ENCODE assay signal across 15 cellular contexts in genomic region chr20:24506146-24506545, GRCh38. TPM values are rescaled to one million over a fixed set of nuclear protein-coding genes. Genes with fewer than 3 reads are reported as not detected.
DNase-seq lines count a peak whose midpoint lies in the region; ATAC-seq and TF ChIP-seq lines count a peak whose summit lies in the region.
"Had no signal": no experiment of that assay in that cellular context is flagged by ENCODE, and none has a peak within 500 bp of the region (broad histone marks: within the 10 kb centered on the region; RNA-seq: fewer than 3 reads in every experiment).

No MANE protein-coding gene starts in this region.

- no peak for ATAC-seq in right cardiac atrium
- ATAC-seq in heart left ventricle = no peak
- ATAC-seq in HG03469 (IDR thresholded peaks at IDR 0.05; ENCODE audit: unreplicated experiment) = no peak
- ATAC-seq in T-helper 17 cell = no peak

- no peaks in the 10 kb centered on the region for H3K36me3 Mint-ChIP-seq in T-helper 17 cell (ENCODE audit: low read depth)
- H3K36me3 Mint-ChIP-seq: CD4-positive, alpha-beta memory T cell had no signal

- H3K4me3 Mint-ChIP-seq in T-helper 17 cell = no peak overlapping the region
- H3K4me3 Mint-ChIP-seq: CD4-positive, alpha-beta memory T cell had no signal

- H3K9me3 ChIP-seq in right cardiac atrium (ENCODE audit: control insufficient read depth, low read length) (no peaks in the 10 kb centered on the region), heart left ventricle (no peaks in the 10 kb centered on the region), colonic mucosa (no peaks in the 10 kb centered on the region), T-helper 17 cell (ENCODE audit: control insufficient read depth, low read length, poor library complexity, severe bottlenecking) (no peaks in the 10 kb centered on the region)

- H3K27me3 ChIP-seq in right cardiac atrium (ENCODE audit: control insufficient read depth, insufficient read depth) = no peaks in the 10 kb centered on the region
- no peaks in the 10 kb centered on the region for H3K27me3 ChIP-seq in heart left ventricle
- H3K27me3 ChIP-seq in colonic mucosa = no peaks in the 10 kb centered on the region

- 69% methylated on average over 3 of the region's 3 CpGs for WGBS in right cardiac atrium
- 43 to 55% (median 47%) methylated on average over 3 of the region's 3 CpGs for WGBS in heart left ventricle, 4 donors

- TF ChIP-seq POLR2A in heart left ventricle (IDR thresholded peaks at IDR 0.05) = no peak

- peaks cover 8% of the 10 kb centered on the region for H3K4me1 ChIP-seq in right cardiac atrium (ENCODE audit: control insufficient read depth, insufficient read depth, low read length)
- peaks cover 0 to 59% (median 15%) of the 10 kb centered on the region in 12 donors for H3K4me1 ChIP-seq in heart left ventricle
- no peaks in the 10 kb centered on the region for H3K4me1 ChIP-seq in colonic mucosa

- TF ChIP-seq CTCF in heart left ventricle (IDR thresholded peaks at IDR 0.05) = no peak
- no peak for TF ChIP-seq CTCF in colonic mucosa (IDR thresholded peaks at IDR 0.05)

- intact Hi-C loops in right cardiac atrium (cut with DNase I) = no loop called here
- intact Hi-C loops in heart left ventricle (cut with DNase I) = loop anchor here in 1 of 10 donors (10.0 kb wide), 1 partner anchor 129 kb away; no protein-coding TSS in a partner anchor
- intact Hi-C loops in colonic mucosa (cut with DNase I) = no loop called here

- H3K36me3 ChIP-seq in heart left ventricle (no peaks in the 10 kb centered on the region), colonic mucosa (no peaks in the 10 kb centered on the region)

- H3K4me3 ChIP-seq in right cardiac atrium (ENCODE audit: low read length) (no peak overlapping the region), heart left ventricle (no peak overlapping the region), colonic mucosa (no peak overlapping the region)

- DNase-seq in right cardiac atrium (no peak), heart left ventricle (no peak), colonic mucosa (peak; percentile 8), T-helper 17 cell (no peak)
- DNase-seq: Calu3; CD4-positive, alpha-beta memory T cell; COR-L47; DMS53; DMS79 treated with DMSO at 0.1 percent for 48 hours; GF-D8; GOT3; HCEC 1CT had no signal

- H3K27ac Mint-ChIP-seq in T-helper 17 cell = no peak overlapping the region
- H3K27ac Mint-ChIP-seq: CD4-positive, alpha-beta memory T cell had no signal

- H3K27ac ChIP-seq in right cardiac atrium (ENCODE audit: low read length) (peak overlapping the region; percentile 71), heart left ventricle (peak overlapping the region in 3 of 12 donors; percentile 1 to 95 (median 92)), colonic mucosa (no peak overlapping the region), temporal lobe (ENCODE audit: low read depth, low read length) (peak overlapping the region; percentile 53)

- H3K9ac ChIP-seq in colonic mucosa (ENCODE audit: low read depth in 2 of 2, low read length in 2 of 2) = no peak overlapping the region

- H3K4me1 Mint-ChIP-seq in T-helper 17 cell = no peaks in the 10 kb centered on the region
- H3K4me1 Mint-ChIP-seq: CD4-positive, alpha-beta memory T cell had no signal

- H3K27me3 Mint-ChIP-seq in T-helper 17 cell = peaks cover 61% of the 10 kb centered on the region

RNA-seq across cellular contexts. Expression of gene SYNDIG1, which starts 36.7 kb away (rescaled TPM):
- total RNA-seq in right cardiac atrium (10 to 100 TPM; 26.3 to 38.6 (median 33.3) TPM), heart left ventricle (10 to 100 TPM; 14.1 to 41.8 (median 24.2) TPM), colonic mucosa (under 1 TPM; 0.10 to 0.19 TPM), temporal lobe (16.7 TPM), T-helper 17 cell (not detected)
- polyA plus RNA-seq in right cardiac atrium (34.8 TPM), heart left ventricle (10 to 100 TPM in 1 of 2 donors, 1 to 10 TPM in 1; 8.4 to 21.7 TPM)
- total RNA-seq: Calu3; CD4-positive, alpha-beta memory T cell; G401 had no signal
- polyA plus RNA-seq: CD4-positive, alpha-beta memory T cell had no signal

Comparison
In these comparisons a context has a peak if more than half of its experiments do, and no peak if none do; other contexts are left out.
1. RNA of gene SYNDIG1, which starts 36.7 kb away (total RNA-seq): 26.3 to 38.6 TPM in right cardiac atrium, 14.1 to 41.8 TPM in heart left ventricle and 16.7 TPM in temporal lobe (single experiment); 0.10 to 0.19 TPM in colonic mucosa and not detected in T-helper 17 cell; every median in the first group is over 10 times any median in the second.